13 cellular contexts compared by ENCODE assay signal in genomic region chr3:29141197-29141911, GRCh38.
DNase-seq lines count a peak whose midpoint lies in the region; ATAC-seq and TF ChIP-seq lines count a peak whose summit lies in the region.
"Had no signal": no experiment of that assay in that cellular context is flagged by ENCODE, and none has a peak within 500 bp of the region (broad histone marks: within the 10 kb centered on the region; RNA-seq: fewer than 3 reads in every experiment).

No MANE protein-coding gene starts in this region.

- H4K20me1 ChIP-seq in IMR-90 (ENCODE audit: insufficient read depth, low read length) = no peaks in the 10 kb centered on the region
- H4K20me1 ChIP-seq in mammary epithelial cell (ENCODE audit: insufficient read depth, low read length) = no peaks in the 10 kb centered on the region

- H3K4me3 ChIP-seq in IMR-90 (ENCODE audit: insufficient read depth, low read depth, low read length) (no peak overlapping the region), mammary epithelial cell (replicated peaks in 1 of 3; ENCODE audit: insufficient read depth in 1 of 3, low read depth in 2 of 3, low read length in 3 of 3) (no peak overlapping the region), muscle layer of colon (ENCODE audit: low read depth in 1 of 2, low read length in 2 of 2) (no peak overlapping the region), subcutaneous abdominal adipose tissue (ENCODE audit: low read depth in 1 of 5, low read length in 5 of 5) (no peak overlapping the region)

- CTCF ChIA-PET in IMR-90 (lab: Yijun Ruan, JAX) (no interaction called here), mammary epithelial cell (lab: Charles Lee; ENCODE audit: low non-redundant PET) (no interaction called here)

- H3K4me1 ChIP-seq in IMR-90 (ENCODE audit: control insufficient read depth, insufficient read depth, low read length) = peaks cover 10% of the 10 kb centered on the region
- H3K4me1 ChIP-seq in mammary epithelial cell (ENCODE audit: insufficient read depth, low read length) = no peaks in the 10 kb centered on the region
- peaks cover 44% of the 10 kb centered on the region for H3K4me1 ChIP-seq in muscle layer of colon (ENCODE audit: insufficient read depth, low read length)
- H3K4me1 ChIP-seq in subcutaneous abdominal adipose tissue (ENCODE audit: control insufficient read depth in 5 of 5, insufficient read depth in 5 of 5, low read length in 5 of 5) = peaks cover 0 to 18% (median 12%) of the 10 kb centered on the region in 5 donors

- POLR2A ChIA-PET in IMR-90 (lab: Charles Lee; ENCODE audit: unreplicated experiment) = interaction anchor here (0.7 kb wide), 1 partner anchor 75 kb away, joined by 3 read pairs; no protein-coding TSS in a partner anchor

- H2AK9ac ChIP-seq in IMR-90 (replicated peaks; ENCODE audit: low read depth, low read length, poor library complexity) = no peak overlapping the region

- H2BK120ac ChIP-seq in IMR-90 (ENCODE audit: low read depth, low read length) = peak overlapping the region; percentile 91

- H2BK5ac ChIP-seq in IMR-90 (ENCODE audit: low read depth, low read length, poor library complexity, severe bottlenecking) = peak overlapping the region; percentile 85

- no peaks in the 10 kb centered on the region for H3K27me3 ChIP-seq in IMR-90 (ENCODE audit: control insufficient read depth, insufficient read depth, low read length)
- no peaks in the 10 kb centered on the region for H3K27me3 ChIP-seq in mammary epithelial cell (ENCODE audit: insufficient read depth, low read length)
- H3K27me3 ChIP-seq in muscle layer of colon (ENCODE audit: control insufficient read depth in 1 of 2, insufficient read depth in 2 of 2, low read length in 2 of 2) = no peaks in the 10 kb centered on the region
- H3K27me3 ChIP-seq in subcutaneous abdominal adipose tissue (ENCODE audit: control insufficient read depth in 5 of 5, insufficient read depth in 4 of 5, low read length in 5 of 5) = no peaks in the 10 kb centered on the region

- peak overlapping the region; percentile 70 for H3K27ac ChIP-seq in IMR-90 (ENCODE audit: insufficient read depth, low read length)
- H3K27ac ChIP-seq in mammary epithelial cell (ENCODE audit: insufficient read depth, low read depth, low read length) = no peak overlapping the region
- peak overlapping the region; percentile 41 for H3K27ac ChIP-seq in muscle layer of colon (ENCODE audit: low read depth, low read length)
- peak overlapping the region; percentile 11 for H3K27ac ChIP-seq in subcutaneous abdominal adipose tissue (ENCODE audit: low read depth, low read length)

- peaks cover 4% of the 10 kb centered on the region for H3K9me1 ChIP-seq in IMR-90 (ENCODE audit: insufficient read depth, low read length)

- H3K79me1 ChIP-seq in IMR-90 (ENCODE audit: low read depth in 1 of 2, low read length in 2 of 2) = no peaks in the 10 kb centered on the region

- ATAC-seq in IMR-90 (ENCODE audit: low read depth) (peak; percentile 63), HG03175 (IDR thresholded peaks at IDR 0.05; ENCODE audit: unreplicated experiment) (no peak)

- peak overlapping the region; percentile 85 for H4K91ac ChIP-seq in IMR-90 (ENCODE audit: insufficient read depth, low read depth, low read length)

- H2BK15ac ChIP-seq in IMR-90 (ENCODE audit: low read depth, low read length) = peak overlapping the region; percentile 78

- in situ Hi-C loops in IMR-90 (cut with MboI; ENCODE audit: low sequenced_read_pairs) (no loop called here), mammary epithelial cell (cut with MboI; ENCODE audit: low sequenced_read_pairs in 2 of 2) (no loop called here)

- intact Hi-C loops in IMR-90 (cut with micrococcal nuclease) (loop anchor here (5.0 kb wide), 1 partner anchor 621 kb away; no protein-coding TSS in a partner anchor), mammary epithelial cell (cut with micrococcal nuclease) (no loop called here)

- dilution Hi-C loops in IMR-90 (cut with HindIII; ENCODE audit: low sequenced_read_pairs, unreplicated experiment) = no loop called here
- dilution Hi-C loops in mammary epithelial cell (cut with HindIII; ENCODE audit: low sequenced_read_pairs) = no loop called here

- TF ChIP-seq RAD21 in IMR-90 (IDR thresholded peaks at IDR 0.05; ENCODE audit: low read length) = no peak

- H3K79me2 ChIP-seq in mammary epithelial cell (ENCODE audit: insufficient read depth, low read length) = no peaks in the 10 kb centered on the region

- TF ChIP-seq POLR2A in IMR-90 (IDR thresholded peaks at IDR 0.05; ENCODE audit: low read depth, low read length) = no peak

- TF ChIP-seq CTCF in IMR-90 (conservative IDR thresholded peaks at IDR 0.05; ENCODE audit: low read depth, low read length) = no peak
- TF ChIP-seq CTCF in mammary epithelial cell (conservative IDR thresholded peaks at IDR 0.05 in 1 of 2, IDR thresholded peaks at IDR 0.05 in 1 of 2; ENCODE audit: extremely low read depth in 1 of 2, insufficient read depth in 1 of 2, low read depth in 1 of 2, low read length in 2 of 2) = no peak

- H2BK20ac ChIP-seq in IMR-90 (ENCODE audit: low read depth, low read length) = peak overlapping the region; percentile 95

- peak overlapping the region; percentile 96 for H4K5ac ChIP-seq in IMR-90 (ENCODE audit: low read depth, low read length)

- H3K36me3 ChIP-seq in IMR-90 (ENCODE audit: control insufficient read depth, insufficient read depth, low read length) (no peaks in the 10 kb centered on the region), mammary epithelial cell (ENCODE audit: insufficient read depth, low read length) (no peaks in the 10 kb centered on the region), muscle layer of colon (ENCODE audit: insufficient read depth, low read length) (no peaks in the 10 kb centered on the region), subcutaneous abdominal adipose tissue (ENCODE audit: control insufficient read depth in 5 of 5, insufficient read depth in 5 of 5, low read length in 5 of 5) (no peaks in the 10 kb centered on the region)

- peak overlapping the region; percentile 54; the same call in 1 of the 2 replicates for H3K9ac ChIP-seq in IMR-90 (ENCODE audit: low read depth, low read length)
- no peak overlapping the region for H3K9ac ChIP-seq in mammary epithelial cell (ENCODE audit: insufficient read depth, low read length)
- no peak overlapping the region for H3K9ac ChIP-seq in muscle layer of colon (ENCODE audit: low read length)
- no peak overlapping the region for H3K9ac ChIP-seq in subcutaneous abdominal adipose tissue (ENCODE audit: low read length in 5 of 5)

- peak overlapping the region; percentile 68 for H3K56ac ChIP-seq in IMR-90 (ENCODE audit: extremely low read depth, insufficient read depth, low read length)

- peak overlapping the region; percentile 57 for H3K23ac ChIP-seq in IMR-90 (ENCODE audit: low read depth, low read length)

- H3K4me2 ChIP-seq in IMR-90 (ENCODE audit: low read depth, low read length) (peak overlapping the region; percentile 73), mammary epithelial cell (ENCODE audit: insufficient read depth, low read depth, low read length) (no peak overlapping the region)

- H4K8ac ChIP-seq in IMR-90 (ENCODE audit: low read depth in 2 of 2, low read length in 2 of 2) = peak overlapping the region; percentile 22 to 83

- H2AFZ ChIP-seq in IMR-90 (replicated peaks; ENCODE audit: low read length, poor library complexity) (peak overlapping the region; percentile 74), mammary epithelial cell (ENCODE audit: low read depth, low read length) (peak overlapping the region; percentile 32)

- no TSS peak for BruUV-seq in IMR-90 (replicated peaks; lab: Mats Ljungman, UMichigan)
- no TSS peak for BruUV-seq in mammary epithelial cell (replicated peaks; lab: Mats Ljungman, UMichigan)

- peak overlapping the region; percentile 90 for H3K18ac ChIP-seq in IMR-90 (ENCODE audit: low read depth, low read length)

- DNase-seq in IMR-90 = peak; percentile 25
- DNase-seq in mammary epithelial cell = no peak
- no peak for DNase-seq in DMS79 treated with DMSO at 0.1 percent for 48 hours (lab: John Stamatoyannopoulos, UW)
- DNase-seq in NCI-H2227 treated with DMSO at 0.1 percent for 48 hours (lab: John Stamatoyannopoulos, UW) = no peak
- DNase-seq in A172 (ENCODE audit: low spot score) = no peak
- DNase-seq: activated CD4-positive, CD25-positive, alpha-beta regulatory T cell treated with anti-CD3 and anti-CD28 coated beads, Interleukin-2, amount 50 U/mL, for 72 hours; cerebellar nuclear complex; NCI-H1048; NCI-H345; OCI-M1 had no signal

- H2AK5ac ChIP-seq in IMR-90 (ENCODE audit: low read depth, low read length) = 0 out of 2 replicates have a peak overlapping the region, but pooled peaks have one; percentile 6

- H3K14ac ChIP-seq in IMR-90 (replicated peaks; ENCODE audit: low read depth, low read length) = peak overlapping the region; percentile 59

- H3K4ac ChIP-seq in IMR-90 (ENCODE audit: low read depth, low read length) = peak overlapping the region; percentile 80

- no CpG with 5 or more reads among the region's 4 CpGs for WGBS in IMR-90 (ENCODE audit: extremely low coverage in 2 of 2, insufficient read length in 1 of 2), 2 experiments
- 63% methylated on average over 4 of the region's 4 CpGs for WGBS in mammary epithelial cell (ENCODE audit: low coverage, missing lambda C conversion rate)

- no peaks in the 10 kb centered on the region for H3K9me3 ChIP-seq in IMR-90 (ENCODE audit: control insufficient read depth, insufficient read depth, low read length)
- H3K9me3 ChIP-seq in mammary epithelial cell (replicated peaks; ENCODE audit: insufficient read depth, low read length) = no peaks in the 10 kb centered on the region
- H3K9me3 ChIP-seq in muscle layer of colon (ENCODE audit: low read length) = no peaks in the 10 kb centered on the region
- no peaks in the 10 kb centered on the region for H3K9me3 ChIP-seq in subcutaneous abdominal adipose tissue (ENCODE audit: control insufficient read depth in 5 of 5, low read length in 5 of 5)

TF ChIP-seq in IMR-90, 13 proteins besides CTCF, POLR2A, EP300 and RAD21:
- TF ChIP-seq MXI1 (IDR thresholded peaks at IDR 0.05; ENCODE audit: borderline replicate concordance, low read depth, low read length) (no peak), BHLHE40 (IDR thresholded peaks at IDR 0.05; ENCODE audit: low read depth, low read length) (peak; percentile 25; the same call in 1 of the 2 replicates), MAZ (IDR thresholded peaks at IDR 0.05; ENCODE audit: borderline replicate concordance, low read depth, low read length) (no peak), RFX5 (IDR thresholded peaks at IDR 0.05; ENCODE audit: low read depth, low read length) (no peak), CHD1 (IDR thresholded peaks at IDR 0.05; ENCODE audit: low read depth, low read length) (no peak), CEBPB (IDR thresholded peaks at IDR 0.05; ENCODE audit: low read depth, low read length) (no peak), USF2 (IDR thresholded peaks at IDR 0.05; ENCODE audit: low read depth, low read length) (no peak), MAFK (IDR thresholded peaks at IDR 0.05; ENCODE audit: low read depth, low read length) (no peak)
